ENCODE assay signal across 9 cellular contexts in genomic region chr3:12287727-12288465, GRCh38. TPM values are rescaled to one million over a fixed set of nuclear protein-coding genes. Genes with fewer than 3 reads are reported as not detected.
DNase-seq lines count a peak whose midpoint lies in the region; ATAC-seq and TF ChIP-seq lines count a peak whose summit lies in the region.
"Had no signal": no experiment of that assay in that cellular context is flagged by ENCODE, and none has a peak within 500 bp of the region (broad histone marks: within the 10 kb centered on the region; RNA-seq: fewer than 3 reads in every experiment).

No MANE protein-coding gene starts in this region.

- CTCF ChIA-PET in PC-9 (lab: Charles Lee): no interaction called here

- H3K4me1 ChIP-seq in PC-9 (replicated peaks; ENCODE audit: insufficient read depth): peaks cover 27% of the 10 kb centered on the region
- peaks cover 4 to 7% of the 10 kb centered on the region in 2 donors for H3K4me1 ChIP-seq in mucosa of rectum (ENCODE audit: control insufficient read depth in 2 of 2, insufficient read depth in 2 of 2, low read length in 2 of 2)
- H3K4me1 ChIP-seq: BLaER1 had no signal

- ATAC-seq in HG02885 (IDR thresholded peaks at IDR 0.05; ENCODE audit: poor library complexity, unreplicated experiment): no peak

- DNase-seq in NCI-H2029 (lab: John Stamatoyannopoulos, UW): peak; percentile 13
- no peak for DNase-seq in NCI-H2029 treated with DMSO at 0.1 percent for 48 hours (lab: John Stamatoyannopoulos, UW)
- peak in 1 of 2 experiments; percentile 54 for DNase-seq in PC-9
- peak; percentile 19 for DNase-seq in epithelial cell of esophagus (ENCODE audit: low read depth)
- no peak for DNase-seq in SKM-1 (lab: John Stamatoyannopoulos, UW; ENCODE audit: unreplicated experiment)
- no peak for DNase-seq in NK-92 (lab: John Stamatoyannopoulos, UW; ENCODE audit: unreplicated experiment)

- BruUV-seq in PC-9 (replicated peaks; lab: Mats Ljungman, UMichigan): no TSS peak

- H4K20me1 ChIP-seq in PC-9 (ENCODE audit: insufficient read depth): no peaks in the 10 kb centered on the region; the same call in 1 of the 2 replicates
- H4K20me1 ChIP-seq: BLaER1 had no signal

- H3K9me2 ChIP-seq in PC-9 (ENCODE audit: insufficient read depth): no peaks in the 10 kb centered on the region

- intact Hi-C loops in PC-9 (cut with micrococcal nuclease; ENCODE audit: unreplicated experiment): loop anchor here (1.0 to 5.0 kb wide), 5 partner anchors 56 to 191 kb away; no protein-coding TSS in a partner anchor

- peaks cover 23% of the 10 kb centered on the region for H3F3A ChIP-seq in PC-9 (ENCODE audit: insufficient read depth, low read depth)

- H3K9ac ChIP-seq in mucosa of rectum (ENCODE audit: low read depth in 1 of 2, low read length in 2 of 2): peak overlapping the region; percentile 74 to 99
- H3K9ac ChIP-seq: BLaER1 had no signal

- H3K4me3 ChIP-seq in PC-9 (peak overlapping the region; percentile 85), epithelial cell of esophagus (ENCODE audit: low read length) (peak overlapping the region; percentile 52), mucosa of rectum (ENCODE audit: low read length in 2 of 2) (peak overlapping the region; percentile 86 to 98)
- H3K4me3 ChIP-seq: BLaER1 had no signal

- peaks cover 9% of the 10 kb centered on the region for H3K9me3 ChIP-seq in PC-9 (ENCODE audit: insufficient read depth, low read depth)
- no peaks in the 10 kb centered on the region for H3K9me3 ChIP-seq in mucosa of rectum (ENCODE audit: control insufficient read depth in 2 of 2, low read length in 2 of 2)

- peak overlapping the region; percentile 88 for H2AFZ ChIP-seq in PC-9

- H3K27ac ChIP-seq in PC-9: peak overlapping the region; percentile 91
- H3K27ac ChIP-seq in mucosa of rectum (ENCODE audit: low read depth in 2 of 2, low read length in 2 of 2): peak overlapping the region; percentile 91 to 96
- H3K27ac ChIP-seq: BLaER1 had no signal

- POLR2A ChIA-PET in PC-9 (lab: Charles Lee; ENCODE audit: unreplicated experiment): interaction anchor here (0.5 kb wide), 1 partner anchor 132 kb away, joined by 3 read pairs; no protein-coding TSS in a partner anchor

- H3K27me3 ChIP-seq in PC-9 (ENCODE audit: insufficient read depth, low read depth) (no peaks in the 10 kb centered on the region), mucosa of rectum (ENCODE audit: control insufficient read depth in 2 of 2, insufficient read depth in 2 of 2, low read length in 2 of 2) (peaks cover 0 to 8% of the 10 kb centered on the region in 2 donors)

- no peak for TF ChIP-seq CTCF in PC-9 (conservative IDR thresholded peaks at IDR 0.05)
- no peak for TF ChIP-seq CTCF in epithelial cell of esophagus (IDR thresholded peaks at IDR 0.05; ENCODE audit: insufficient read depth, low read depth, low read length, missing control alignments)

- H3K4me2 ChIP-seq in PC-9: peak overlapping the region; percentile 99
- H3K4me2 ChIP-seq: BLaER1 had no signal

- peaks cover 25% of the 10 kb centered on the region for H3K36me3 ChIP-seq in PC-9 (ENCODE audit: low read depth)
- H3K36me3 ChIP-seq in mucosa of rectum (ENCODE audit: control insufficient read depth in 2 of 2, insufficient read depth in 2 of 2, low read length in 2 of 2): no peaks in the 10 kb centered on the region
- H3K36me3 ChIP-seq: BLaER1 had no signal

- peaks cover 61% of the 10 kb centered on the region for H3K79me2 ChIP-seq in PC-9 (ENCODE audit: low read depth)

RNA-seq across cellular contexts. Expression of gene PPARG, which starts 1.0 kb away (rescaled TPM):
- total RNA-seq in PC-9 (2021): 60.2 and 61.5 TPM in 2 replicates

Comparison
In these comparisons a context has a peak if more than half of its experiments do, and no peak if none do; other contexts are left out.
1. DNase-seq: peak in NCI-H2029 (single experiment) and epithelial cell of esophagus (single experiment); none in NCI-H2029 treated with DMSO at 0.1 percent for 48 hours (single experiment), SKM-1 (single experiment) and NK-92 (single experiment).
2. Peak in every context shown above with its lines, with median percentiles within 50 percentile points of each other: H3K4me3 ChIP-seq.